8 cellular contexts compared by ENCODE assay signal in the genomic region with DNA sequence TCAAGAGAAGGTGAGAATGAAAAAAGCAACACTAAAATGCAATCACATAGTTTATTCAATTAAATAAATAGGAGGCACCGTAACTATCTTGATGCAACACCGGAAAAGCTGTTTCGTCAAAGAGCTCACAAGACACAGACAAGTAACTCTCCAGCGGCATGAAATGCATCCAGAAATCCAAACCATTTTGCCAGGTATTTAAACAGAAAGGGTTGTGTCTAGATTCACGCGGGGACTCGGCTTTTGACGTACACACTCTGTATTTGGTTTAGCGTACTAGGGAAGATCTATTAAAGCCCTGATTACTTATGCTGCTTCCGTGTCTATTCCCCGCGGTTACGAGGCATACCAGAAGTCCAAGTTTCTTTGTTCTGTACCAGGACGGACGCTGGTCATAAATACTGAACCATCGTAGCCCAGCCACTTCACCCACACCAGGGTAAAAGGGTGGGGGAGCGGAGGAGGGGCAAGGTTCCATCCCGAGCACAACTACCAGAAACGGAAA. TPM values are rescaled to one million over a fixed set of nuclear protein-coding genes. Genes with fewer than 3 reads are reported as not detected.
DNase-seq lines count a peak whose midpoint lies in the region; ATAC-seq and TF ChIP-seq lines count a peak whose summit lies in the region.

No MANE protein-coding gene starts in this region.

- POLR2A ChIA-PET in PC-9 (lab: Charles Lee; ENCODE audit: unreplicated experiment), result interaction anchor here (0.6 to 0.7 kb wide), 4 partner anchors 43 to 828 kb away, joined by 3 to 4 read pairs (median 3); no protein-coding TSS in a partner anchor

- BruUV-seq in PC-9 (replicated peaks; lab: Mats Ljungman, UMichigan), result TSS peak; percentile 36
- BruUV-seq in mammary epithelial cell (replicated peaks; lab: Mats Ljungman, UMichigan), result TSS peak; percentile 66

- in situ Hi-C loops in mammary epithelial cell (cut with MboI; ENCODE audit: low sequenced_read_pairs in 2 of 2), result no loop called here

- intact Hi-C loops in PC-9 (cut with micrococcal nuclease; ENCODE audit: unreplicated experiment), result no loop called here
- intact Hi-C loops in mammary epithelial cell (cut with micrococcal nuclease), result no loop called here

- no peaks in the 10 kb centered on the region for H3K9me2 ChIP-seq in PC-9 (ENCODE audit: insufficient read depth)

- H3K9ac ChIP-seq in mammary epithelial cell (ENCODE audit: insufficient read depth, low read length), result peak overlapping the region; percentile 89
- peak overlapping the region; percentile 96 to 98 for H3K9ac ChIP-seq in stomach smooth muscle (ENCODE audit: low read length in 2 of 2)

- no peaks in the 10 kb centered on the region for H3K27me3 ChIP-seq in PC-9 (ENCODE audit: insufficient read depth, low read depth)
- H3K27me3 ChIP-seq in mammary epithelial cell (ENCODE audit: insufficient read depth, low read length), result no peaks in the 10 kb centered on the region
- H3K27me3 ChIP-seq in stomach smooth muscle (ENCODE audit: control insufficient read depth in 1 of 2, insufficient read depth in 2 of 2, low read length in 2 of 2), result no peaks in the 10 kb centered on the region

- H3K36me3 ChIP-seq in PC-9 (ENCODE audit: low read depth), result no peaks in the 10 kb centered on the region
- peaks cover 4% of the 10 kb centered on the region for H3K36me3 ChIP-seq in mammary epithelial cell (ENCODE audit: insufficient read depth, low read length)
- H3K36me3 ChIP-seq in stomach smooth muscle (ENCODE audit: control insufficient read depth in 2 of 2, insufficient read depth in 2 of 2, low read length in 2 of 2), result no peaks in the 10 kb centered on the region

- peaks cover 40% of the 10 kb centered on the region for H4K20me1 ChIP-seq in PC-9 (ENCODE audit: insufficient read depth)
- H4K20me1 ChIP-seq in mammary epithelial cell (ENCODE audit: insufficient read depth, low read length), result no peaks in the 10 kb centered on the region

- CTCF ChIA-PET in PC-9 (lab: Charles Lee), result no interaction called here
- CTCF ChIA-PET in mammary epithelial cell (lab: Charles Lee; ENCODE audit: low non-redundant PET), result no interaction called here

- H2AFZ ChIP-seq in PC-9 (peak overlapping the region; percentile 83; the same call in 1 of the 2 replicates), mammary epithelial cell (ENCODE audit: low read depth, low read length) (peak overlapping the region; percentile 72)

- H3K79me2 ChIP-seq in PC-9 (ENCODE audit: low read depth), result peaks cover 57% of the 10 kb centered on the region
- H3K79me2 ChIP-seq in mammary epithelial cell (ENCODE audit: insufficient read depth, low read length), result peaks cover 58% of the 10 kb centered on the region

- 0 out of 2 replicates have a peak, but pooled peaks cover 5% of the 10 kb centered on the region for H3F3A ChIP-seq in PC-9 (ENCODE audit: insufficient read depth, low read depth)

- H3K9me3 ChIP-seq in PC-9 (ENCODE audit: insufficient read depth, low read depth) (no peaks in the 10 kb centered on the region), mammary epithelial cell (replicated peaks; ENCODE audit: insufficient read depth, low read length) (no peaks in the 10 kb centered on the region), stomach smooth muscle (ENCODE audit: control insufficient read depth in 2 of 2, low read length in 2 of 2) (no peaks in the 10 kb centered on the region)

- DNase-seq in NCI-H2171 treated with DMSO at 0.1 percent for 48 hours (lab: John Stamatoyannopoulos, UW) (peak; percentile 64), NCI-H2171 (lab: John Stamatoyannopoulos, UW) (no peak), PC-9 (peak in 1 of 2 experiments; percentile 52), mammary epithelial cell (peak; percentile 63), kidney glomerular epithelial cell (lab: John Stamatoyannopoulos, UW) (peak; percentile 58), occipital lobe (lab: John Stamatoyannopoulos, UW) (no peak)

- H3K27ac ChIP-seq in PC-9, result peak overlapping the region; percentile 95
- H3K27ac ChIP-seq in mammary epithelial cell (ENCODE audit: insufficient read depth, low read depth, low read length), result peak overlapping the region; percentile 92
- H3K27ac ChIP-seq in stomach smooth muscle (ENCODE audit: low read length), result peak overlapping the region; percentile 95

- peak overlapping the region; percentile 81 for H3K4me2 ChIP-seq in PC-9
- H3K4me2 ChIP-seq in mammary epithelial cell (ENCODE audit: insufficient read depth, low read depth, low read length), result peak overlapping the region; percentile 100

- H3K4me3 ChIP-seq in PC-9 (peak overlapping the region; percentile 73), mammary epithelial cell (replicated peaks in 1 of 3; ENCODE audit: insufficient read depth in 1 of 3, low read depth in 2 of 3, low read length in 3 of 3) (peak overlapping the region; percentile 80 to 97 (median 91)), stomach smooth muscle (ENCODE audit: low read length in 2 of 2) (peak overlapping the region; percentile 89 to 96)

- dilution Hi-C loops in mammary epithelial cell (cut with HindIII; ENCODE audit: low sequenced_read_pairs), result no loop called here

- no peak for TF ChIP-seq CTCF in PC-9 (conservative IDR thresholded peaks at IDR 0.05)
- no peak for TF ChIP-seq CTCF in mammary epithelial cell (conservative IDR thresholded peaks at IDR 0.05 in 1 of 2, IDR thresholded peaks at IDR 0.05 in 1 of 2; ENCODE audit: extremely low read depth in 1 of 2, insufficient read depth in 1 of 2, low read depth in 1 of 2, low read length in 2 of 2)

- H3K4me1 ChIP-seq in PC-9 (replicated peaks; ENCODE audit: insufficient read depth) (peaks cover 15% of the 10 kb centered on the region), mammary epithelial cell (ENCODE audit: insufficient read depth, low read length) (peaks cover 23% of the 10 kb centered on the region), stomach smooth muscle (ENCODE audit: control insufficient read depth, insufficient read depth, low read length) (peaks cover 9% of the 10 kb centered on the region)

- ATAC-seq in HG02798 (IDR thresholded peaks at IDR 0.05; ENCODE audit: poor library complexity, unreplicated experiment), result peak; percentile 1

- 2% methylated on average over 15 of the region's 19 CpGs for WGBS in mammary epithelial cell (ENCODE audit: low coverage, missing lambda C conversion rate)

RNA-seq across cellular contexts. Expression of gene BNIP2, which starts 0.7 kb away (rescaled TPM):
- total RNA-seq in PC-9 (2021) (59.5 and 64.3 TPM in 2 replicates), mammary epithelial cell (100 to 1,000 TPM in 1 of 2 donors, 10 to 100 TPM in 1; 78.2 to 107 TPM), occipital lobe (81.9 TPM)
- polyA plus RNA-seq in mammary epithelial cell, result 51.8 TPM
- polyA minus RNA-seq in mammary epithelial cell, result 15.8 TPM

RNA-seq across cellular contexts. Expression of gene GTF2A2, which starts 31.1 kb away (rescaled TPM):
- total RNA-seq in PC-9 (2021), result 80.8 and 111 TPM in 2 replicates
- total RNA-seq in mammary epithelial cell, result 100 to 1,000 TPM in 1 of 2 donors, 10 to 100 TPM in 1; 28.3 to 133 TPM
- 65.5 TPM for polyA plus RNA-seq in mammary epithelial cell
- polyA minus RNA-seq in mammary epithelial cell, result not detected
- total RNA-seq in occipital lobe, result 22.3 TPM

Comparison
In these comparisons a context has a peak if more than half of its experiments do, and no peak if none do; other contexts are left out.
1. DNase-seq: peak in NCI-H2171 treated with DMSO at 0.1 percent for 48 hours (single experiment), mammary epithelial cell (single experiment) and kidney glomerular epithelial cell (single experiment); none in NCI-H2171 (single experiment) and occipital lobe (single experiment).
2. Peak in every context shown above with its lines, with median percentiles within 50 percentile points of each other: H3K27ac ChIP-seq and H3K4me3 ChIP-seq.